1 cellular context compared by ENCODE assay signal in the genomic region with DNA sequence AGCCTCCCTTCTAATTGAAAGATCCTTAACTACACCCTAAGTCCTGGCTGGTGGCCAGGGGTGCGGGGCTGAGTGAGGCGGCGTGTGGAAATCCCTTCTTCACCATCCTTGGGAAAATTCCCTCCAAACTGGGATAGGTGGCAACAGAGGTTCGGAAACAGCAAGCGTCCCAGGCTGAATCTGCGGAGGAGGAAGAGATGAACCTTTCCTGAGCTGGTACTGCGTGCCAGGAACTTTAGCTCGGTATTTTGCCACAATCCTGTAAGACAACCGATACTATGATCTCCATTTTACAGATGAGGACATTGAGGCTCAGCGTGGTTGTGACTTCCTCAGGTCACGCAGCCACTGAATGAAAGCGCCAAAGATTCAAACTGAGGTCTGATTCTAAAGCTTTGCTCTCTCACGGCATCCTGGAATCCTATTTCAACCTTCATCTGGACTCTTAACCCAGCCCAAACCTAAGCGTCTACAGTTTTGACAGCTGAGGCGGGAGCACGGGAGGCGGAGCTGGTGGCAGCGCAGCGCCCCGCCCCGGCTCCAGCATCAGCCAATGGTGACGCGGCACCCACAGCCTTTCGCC.
TF ChIP-seq lines count a peak whose summit lies in the region.

No MANE protein-coding gene starts in this region.

TF ChIP-seq in K562, 482 proteins besides CTCF, POLR2A, EP300 and RAD21 (continued from another document):
- TF ChIP-seq, protein P1, sequence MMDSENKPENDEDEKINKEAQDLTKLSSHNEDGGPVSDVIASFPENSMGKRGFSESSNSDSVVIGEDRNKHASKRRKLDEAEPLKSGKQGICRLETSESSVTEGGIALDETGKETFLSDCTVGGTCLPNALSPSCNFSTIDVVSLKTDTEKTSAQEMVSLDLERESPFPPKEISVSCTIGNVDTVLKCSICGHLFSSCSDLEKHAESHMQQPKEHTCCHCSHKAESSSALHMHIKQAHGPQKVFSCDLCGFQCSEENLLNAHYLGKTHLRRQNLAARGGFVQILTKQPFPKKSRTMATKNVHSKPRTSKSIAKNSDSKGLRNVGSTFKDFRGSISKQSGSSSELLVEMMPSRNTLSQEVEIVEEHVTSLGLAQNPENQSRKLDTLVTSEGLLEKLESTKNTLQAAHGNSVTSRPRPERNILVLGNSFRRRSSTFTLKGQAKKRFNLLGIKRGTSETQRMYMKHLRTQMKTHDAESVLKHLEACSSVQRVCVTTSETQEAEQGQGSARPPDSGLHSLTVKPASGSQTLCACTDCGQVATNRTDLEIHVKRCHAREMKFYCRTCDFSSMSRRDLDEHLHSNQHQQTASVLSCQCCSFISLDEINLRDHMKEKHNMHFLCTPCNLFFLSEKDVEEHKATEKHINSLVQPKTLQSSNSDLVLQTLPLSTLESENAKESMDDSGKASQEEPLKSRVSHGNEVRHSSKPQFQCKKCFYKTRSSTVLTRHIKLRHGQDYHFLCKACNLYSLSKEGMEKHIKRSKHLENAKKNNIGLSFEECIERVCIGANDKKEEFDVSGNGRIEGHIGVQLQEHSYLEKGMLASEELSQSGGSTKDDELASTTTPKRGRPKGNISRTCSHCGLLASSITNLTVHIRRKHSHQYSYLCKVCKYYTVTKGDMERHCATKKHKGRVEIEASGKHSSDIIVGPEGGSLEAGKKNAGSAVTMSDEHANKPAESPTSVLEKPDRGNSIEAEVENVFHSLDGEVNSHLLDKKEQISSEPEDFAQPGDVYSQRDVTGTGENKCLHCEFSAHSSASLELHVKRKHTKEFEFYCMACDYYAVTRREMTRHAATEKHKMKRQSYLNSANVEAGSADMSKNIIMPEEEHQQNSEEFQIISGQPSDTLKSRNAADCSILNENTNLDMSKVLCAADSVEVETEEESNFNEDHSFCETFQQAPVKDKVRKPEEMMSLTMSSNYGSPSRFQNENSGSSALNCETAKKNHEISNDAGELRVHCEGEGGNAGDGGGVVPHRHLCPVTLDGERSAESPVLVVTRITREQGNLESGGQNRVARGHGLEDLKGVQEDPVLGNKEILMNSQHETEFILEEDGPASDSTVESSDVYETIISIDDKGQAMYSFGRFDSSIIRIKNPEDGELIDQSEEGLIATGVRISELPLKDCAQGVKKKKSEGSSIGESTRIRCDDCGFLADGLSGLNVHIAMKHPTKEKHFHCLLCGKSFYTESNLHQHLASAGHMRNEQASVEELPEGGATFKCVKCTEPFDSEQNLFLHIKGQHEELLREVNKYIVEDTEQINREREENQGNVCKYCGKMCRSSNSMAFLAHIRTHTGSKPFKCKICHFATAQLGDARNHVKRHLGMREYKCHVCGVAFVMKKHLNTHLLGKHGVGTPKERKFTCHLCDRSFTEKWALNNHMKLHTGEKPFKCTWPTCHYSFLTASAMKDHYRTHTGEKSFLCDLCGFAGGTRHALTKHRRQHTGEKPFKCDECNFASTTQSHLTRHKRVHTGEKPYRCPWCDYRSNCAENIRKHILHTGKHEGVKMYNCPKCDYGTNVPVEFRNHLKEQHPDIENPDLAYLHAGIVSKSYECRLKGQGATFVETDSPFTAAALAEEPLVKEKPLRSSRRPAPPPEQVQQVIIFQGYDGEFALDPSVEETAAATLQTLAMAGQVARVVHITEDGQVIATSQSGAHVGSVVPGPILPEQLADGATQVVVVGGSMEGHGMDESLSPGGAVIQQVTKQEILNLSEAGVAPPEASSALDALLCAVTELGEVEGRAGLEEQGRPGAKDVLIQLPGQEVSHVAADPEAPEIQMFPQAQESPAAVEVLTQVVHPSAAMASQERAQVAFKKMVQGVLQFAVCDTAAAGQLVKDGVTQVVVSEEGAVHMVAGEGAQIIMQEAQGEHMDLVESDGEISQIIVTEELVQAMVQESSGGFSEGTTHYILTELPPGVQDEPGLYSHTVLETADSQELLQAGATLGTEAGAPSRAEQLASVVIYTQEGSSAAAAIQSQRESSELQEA (IDR thresholded peaks at IDR 0.05; ENCODE audit: low read depth) = no peak
- no peak for TF ChIP-seq SRSF1 (IDR thresholded peaks at IDR 0.05; ENCODE audit: low read depth, low read length)
- TF ChIP-seq MEIS2 (IDR thresholded peaks at IDR 0.05; ENCODE audit: partially characterized antibody) = peak; percentile 67
- TF ChIP-seq TBL1XR1 (IDR thresholded peaks at IDR 0.05; ENCODE audit: low read length in 2 of 2) = no peak
- TF ChIP-seq PTBP1 (IDR thresholded peaks at IDR 0.05; ENCODE audit: low read depth, low read length) = 0 out of 2 replicates have a peak, but pooled peaks have one; percentile 64
- TF ChIP-seq, protein P2, sequence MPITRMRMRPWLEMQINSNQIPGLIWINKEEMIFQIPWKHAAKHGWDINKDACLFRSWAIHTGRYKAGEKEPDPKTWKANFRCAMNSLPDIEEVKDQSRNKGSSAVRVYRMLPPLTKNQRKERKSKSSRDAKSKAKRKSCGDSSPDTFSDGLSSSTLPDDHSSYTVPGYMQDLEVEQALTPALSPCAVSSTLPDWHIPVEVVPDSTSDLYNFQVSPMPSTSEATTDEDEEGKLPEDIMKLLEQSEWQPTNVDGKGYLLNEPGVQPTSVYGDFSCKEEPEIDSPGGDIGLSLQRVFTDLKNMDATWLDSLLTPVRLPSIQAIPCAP (CRISPR knock-in tag; IDR thresholded peaks at IDR 0.05; ENCODE audit: borderline replicate concordance) = no peak
- peak in 1 of 2 experiments; percentile 32; a peak in 1 of 3 replicates for TF ChIP-seq CBX3 (IDR thresholded peaks at IDR 0.05; ENCODE audit: borderline replicate concordance in 1 of 2, low read length in 2 of 2)
- TF ChIP-seq ZFPM2 (CRISPR knock-in tag; IDR thresholded peaks at IDR 0.05) = no peak
- no peak for TF ChIP-seq TCF3 (CRISPR knock-in tag; IDR thresholded peaks at IDR 0.05)
- TF ChIP-seq, protein P3, sequence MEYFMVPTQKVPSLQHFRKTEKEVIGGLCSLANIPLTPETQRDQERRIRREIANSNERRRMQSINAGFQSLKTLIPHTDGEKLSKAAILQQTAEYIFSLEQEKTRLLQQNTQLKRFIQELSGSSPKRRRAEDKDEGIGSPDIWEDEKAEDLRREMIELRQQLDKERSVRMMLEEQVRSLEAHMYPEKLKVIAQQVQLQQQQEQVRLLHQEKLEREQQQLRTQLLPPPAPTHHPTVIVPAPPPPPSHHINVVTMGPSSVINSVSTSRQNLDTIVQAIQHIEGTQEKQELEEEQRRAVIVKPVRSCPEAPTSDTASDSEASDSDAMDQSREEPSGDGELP (CRISPR knock-in tag; IDR thresholded peaks at IDR 0.05; ENCODE audit: borderline replicate concordance) = peak; percentile 75; the same call in 1 of the 2 replicates
- TF ChIP-seq, protein P4, sequence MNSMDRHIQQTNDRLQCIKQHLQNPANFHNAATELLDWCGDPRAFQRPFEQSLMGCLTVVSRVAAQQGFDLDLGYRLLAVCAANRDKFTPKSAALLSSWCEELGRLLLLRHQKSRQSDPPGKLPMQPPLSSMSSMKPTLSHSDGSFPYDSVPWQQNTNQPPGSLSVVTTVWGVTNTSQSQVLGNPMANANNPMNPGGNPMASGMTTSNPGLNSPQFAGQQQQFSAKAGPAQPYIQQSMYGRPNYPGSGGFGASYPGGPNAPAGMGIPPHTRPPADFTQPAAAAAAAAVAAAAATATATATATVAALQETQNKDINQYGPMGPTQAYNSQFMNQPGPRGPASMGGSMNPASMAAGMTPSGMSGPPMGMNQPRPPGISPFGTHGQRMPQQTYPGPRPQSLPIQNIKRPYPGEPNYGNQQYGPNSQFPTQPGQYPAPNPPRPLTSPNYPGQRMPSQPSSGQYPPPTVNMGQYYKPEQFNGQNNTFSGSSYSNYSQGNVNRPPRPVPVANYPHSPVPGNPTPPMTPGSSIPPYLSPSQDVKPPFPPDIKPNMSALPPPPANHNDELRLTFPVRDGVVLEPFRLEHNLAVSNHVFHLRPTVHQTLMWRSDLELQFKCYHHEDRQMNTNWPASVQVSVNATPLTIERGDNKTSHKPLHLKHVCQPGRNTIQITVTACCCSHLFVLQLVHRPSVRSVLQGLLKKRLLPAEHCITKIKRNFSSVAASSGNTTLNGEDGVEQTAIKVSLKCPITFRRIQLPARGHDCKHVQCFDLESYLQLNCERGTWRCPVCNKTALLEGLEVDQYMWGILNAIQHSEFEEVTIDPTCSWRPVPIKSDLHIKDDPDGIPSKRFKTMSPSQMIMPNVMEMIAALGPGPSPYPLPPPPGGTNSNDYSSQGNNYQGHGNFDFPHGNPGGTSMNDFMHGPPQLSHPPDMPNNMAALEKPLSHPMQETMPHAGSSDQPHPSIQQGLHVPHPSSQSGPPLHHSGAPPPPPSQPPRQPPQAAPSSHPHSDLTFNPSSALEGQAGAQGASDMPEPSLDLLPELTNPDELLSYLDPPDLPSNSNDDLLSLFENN (IDR thresholded peaks at IDR 0.05; ENCODE audit: low read depth in 2 of 2, low read length in 2 of 2) = no peak
